8 cellular contexts compared by ENCODE assay signal in genomic region chr20:63980806-63981728, GRCh38. TPM values are rescaled to one million over a fixed set of nuclear protein-coding genes. Genes with fewer than 3 reads are reported as not detected.
A peak's percentile ranks its signal among the peaks of the same experiment; 100 is the strongest.
DNase-seq lines count a peak whose midpoint lies in the region; ATAC-seq and TF ChIP-seq lines count a peak whose summit lies in the region.

PRPF6 (plus strand) TSS chr20:63981132; CDS start chr20:63981246, 114 bp downstream.

- H3K27ac ChIP-seq in cardiac muscle cell (peak within 1 kb of the TSS; percentile 91), trophoblast cell (ENCODE audit: low read depth, low read length) (peak within 1 kb of the TSS; percentile 62), transverse colon (peak within 1 kb of the TSS; percentile 81 to 89 (median 88))

- TF ChIP-seq EP300 in transverse colon (IDR thresholded peaks at IDR 0.05; ENCODE audit: low read depth), result no peak

- H3K4me3 ChIP-seq in GM12865 (ENCODE audit: low read depth, low read length) (peak within 1 kb of the TSS; percentile 93), cardiac muscle cell (peak within 1 kb of the TSS; percentile 75), trophoblast cell (ENCODE audit: low read depth, low read length) (peak within 1 kb of the TSS; percentile 83), transverse colon (peak within 1 kb of the TSS; percentile 77 to 94 (median 84))

- peak within 1 kb of the TSS; percentile 86 for H4K91ac ChIP-seq in trophoblast cell (ENCODE audit: low read depth, low read length)

- TF ChIP-seq CTCF in GM12865 (IDR thresholded peaks at IDR 0.05; ENCODE audit: insufficient read depth, low read depth, low read length, missing control alignments), result peak; percentile 92
- peak; percentile 94 for TF ChIP-seq CTCF in cardiac muscle cell (IDR thresholded peaks at IDR 0.05; ENCODE audit: low read depth, low read length)
- peak; percentile 73 to 91 (median 82) for TF ChIP-seq CTCF in transverse colon (IDR thresholded peaks at IDR 0.05)

- H2BK12ac ChIP-seq in trophoblast cell (ENCODE audit: low read length), result no peak within 1 kb of the TSS

- WGBS in trophoblast cell (ENCODE audit: extremely low coverage, insufficient coverage, insufficient read length), result no CpG with 5 or more reads among the region's 75 CpGs
- 1 to 6% methylated on average over 7 to 71 of the region's 75 CpGs for WGBS in transverse colon (ENCODE audit: low coverage in 1 of 2), 2 donors

- H3K79me2 ChIP-seq in trophoblast cell (ENCODE audit: control insufficient read depth, insufficient read depth, low read length, poor library complexity), result peaks cover 6% of the 10 kb centered on the region

- H3K79me1 ChIP-seq in trophoblast cell (ENCODE audit: low read length), result peaks cover 10% of the 10 kb centered on the region

- H3K36me3 ChIP-seq in cardiac muscle cell (peaks cover 17% of the 10 kb centered on the region), trophoblast cell (ENCODE audit: control insufficient read depth in 1 of 2, insufficient read depth in 2 of 2, low read length in 2 of 2) (peaks cover 16 to 23% of the 10 kb centered on the region in 2 experiments), transverse colon (peaks cover 0 to 22% (median 10%) of the 10 kb centered on the region in 4 donors)

- peak; percentile 59 for ATAC-seq in HG02678 (IDR thresholded peaks at IDR 0.05; ENCODE audit: unreplicated experiment)
- peak; percentile 60 for ATAC-seq in activated naive CD8-positive, alpha-beta T cell treated with anti-CD3 and anti-CD28 coated beads, Interleukin-2, amount 50 U/mL, for 24 hours

- peak within 1 kb of the TSS; percentile 91 for H3K4me2 ChIP-seq in trophoblast cell (ENCODE audit: low read length)

- H3K27ac Mint-ChIP-seq in activated naive CD8-positive, alpha-beta T cell treated with anti-CD3 and anti-CD28 coated beads, Interleukin-2, amount 50 U/mL, for 24 hours, result peak within 1 kb of the TSS; percentile 98

- peaks cover 55% of the 10 kb centered on the region for H3K4me1 Mint-ChIP-seq in activated naive CD8-positive, alpha-beta T cell treated with anti-CD3 and anti-CD28 coated beads, Interleukin-2, amount 50 U/mL, for 24 hours

- peak within 1 kb of the TSS; percentile 71 for H3K18ac ChIP-seq in trophoblast cell (ENCODE audit: low read length)

- H3K27me3 ChIP-seq in cardiac muscle cell, result no peaks in the 10 kb centered on the region
- no peaks in the 10 kb centered on the region for H3K27me3 ChIP-seq in trophoblast cell (ENCODE audit: insufficient read depth, low read length)
- no peaks in the 10 kb centered on the region for H3K27me3 ChIP-seq in transverse colon

- H3K36me3 Mint-ChIP-seq in activated naive CD8-positive, alpha-beta T cell treated with anti-CD3 and anti-CD28 coated beads, Interleukin-2, amount 50 U/mL, for 24 hours (ENCODE audit: low read depth), result peaks cover 35% of the 10 kb centered on the region

- peaks cover 8% of the 10 kb centered on the region for H3K4me1 ChIP-seq in cardiac muscle cell (ENCODE audit: low read depth)
- peaks cover 15 to 22% of the 10 kb centered on the region in 2 experiments for H3K4me1 ChIP-seq in trophoblast cell (ENCODE audit: control insufficient read depth in 1 of 2, insufficient read depth in 2 of 2, low read length in 2 of 2)
- H3K4me1 ChIP-seq in transverse colon, result peaks cover 25 to 36% (median 30%) of the 10 kb centered on the region in 4 donors

- H3K9me3 Mint-ChIP-seq in activated naive CD8-positive, alpha-beta T cell treated with anti-CD3 and anti-CD28 coated beads, Interleukin-2, amount 50 U/mL, for 24 hours, result no peaks in the 10 kb centered on the region

- DNase-seq in GM12865 (ENCODE audit: low read depth), result peak; percentile 99
- peak; percentile 96 to 99 (median 99) for DNase-seq in NCI-H1417 (lab: John Stamatoyannopoulos, UW)
- peak; percentile 93 to 97 for DNase-seq in SW 1271 (lab: John Stamatoyannopoulos, UW)
- peak; percentile 97 for DNase-seq in activated naive CD8-positive, alpha-beta T cell treated with anti-CD3 and anti-CD28 coated beads, Interleukin-2, amount 50 U/mL, for 24 hours
- peak; percentile 97 to 99 for DNase-seq in cardiac muscle cell (ENCODE audit: low read depth in 1 of 2, low spot score in 1 of 2)
- DNase-seq in trophoblast cell, result peak; percentile 94 to 98
- peak; percentile 97 for DNase-seq in transverse colon

- H3K23ac ChIP-seq in trophoblast cell (ENCODE audit: low read length), result no peak within 1 kb of the TSS

- H3K9me3 ChIP-seq in cardiac muscle cell (ENCODE audit: low read depth) (no peaks in the 10 kb centered on the region), trophoblast cell (ENCODE audit: insufficient read depth, low read depth, low read length) (no peaks in the 10 kb centered on the region), transverse colon (no peaks in the 10 kb centered on the region)

- H2BK5ac ChIP-seq in trophoblast cell (ENCODE audit: low read depth, low read length, poor library complexity), result no peak within 1 kb of the TSS

- peak; percentile 86 for TF ChIP-seq POLR2A in transverse colon (IDR thresholded peaks at IDR 0.05)

- H4K8ac ChIP-seq in trophoblast cell (ENCODE audit: low read depth, low read length), result peak within 1 kb of the TSS; percentile 96

- H2AK5ac ChIP-seq in trophoblast cell (ENCODE audit: low read length), result peak within 1 kb of the TSS; percentile 71

- no peaks in the 10 kb centered on the region for H3K27me3 Mint-ChIP-seq in activated naive CD8-positive, alpha-beta T cell treated with anti-CD3 and anti-CD28 coated beads, Interleukin-2, amount 50 U/mL, for 24 hours

- in situ Hi-C loops in transverse colon (cut with MboI; ENCODE audit: low pct_ligation_motif_present in 1 of 4, low pct_unique_long_range_greater_than_20kb in 1 of 4, low sequenced_read_pairs in 3 of 4), result no loop called here

- intact Hi-C loops in transverse colon (cut with DNase I; ENCODE audit: low total_unique reads), result no loop called here

- peak within 1 kb of the TSS; percentile 80 for H3K14ac ChIP-seq in trophoblast cell (ENCODE audit: low read length)

- H2BK120ac ChIP-seq in trophoblast cell (ENCODE audit: insufficient read depth, low read length, poor library complexity), result peak within 1 kb of the TSS; percentile 23

- peak within 1 kb of the TSS; percentile 46 for H3K4ac ChIP-seq in trophoblast cell (ENCODE audit: low read depth, low read length)

- H3K9ac ChIP-seq in trophoblast cell (ENCODE audit: low read length), result peak within 1 kb of the TSS; percentile 72

- H4K12ac ChIP-seq in trophoblast cell (ENCODE audit: low read depth, low read length), result peak within 1 kb of the TSS; percentile 79

- H2AFZ ChIP-seq in trophoblast cell (ENCODE audit: insufficient read depth, low read length, poor library complexity), result peak within 1 kb of the TSS; percentile 69

- peak within 1 kb of the TSS; percentile 96 for H3K4me3 Mint-ChIP-seq in activated naive CD8-positive, alpha-beta T cell treated with anti-CD3 and anti-CD28 coated beads, Interleukin-2, amount 50 U/mL, for 24 hours

RNA-seq across cellular contexts. Expression of gene PRPF6, which starts in this region (rescaled TPM):
- total RNA-seq in cardiac muscle cell (62.6 and 67.6 TPM in 2 replicates), transverse colon (10 to 100 TPM; 29.2 to 55.7 (median 51.8) TPM)
- polyA plus RNA-seq in cardiac muscle cell, result 73.5 and 78.7 TPM in 2 replicates
- 45.4 and 45.8 TPM in 2 replicates for polyA plus RNA-seq in trophoblast cell (2013)

Comparison
In these comparisons a context has a peak if more than half of its experiments do, and no peak if none do; other contexts are left out.
1. Peak in every context shown above with its lines: DNase-seq, ATAC-seq, H3K4me3 ChIP-seq and H3K27ac ChIP-seq.